ENCODE assay signal across 8 cellular contexts in the genomic region with DNA sequence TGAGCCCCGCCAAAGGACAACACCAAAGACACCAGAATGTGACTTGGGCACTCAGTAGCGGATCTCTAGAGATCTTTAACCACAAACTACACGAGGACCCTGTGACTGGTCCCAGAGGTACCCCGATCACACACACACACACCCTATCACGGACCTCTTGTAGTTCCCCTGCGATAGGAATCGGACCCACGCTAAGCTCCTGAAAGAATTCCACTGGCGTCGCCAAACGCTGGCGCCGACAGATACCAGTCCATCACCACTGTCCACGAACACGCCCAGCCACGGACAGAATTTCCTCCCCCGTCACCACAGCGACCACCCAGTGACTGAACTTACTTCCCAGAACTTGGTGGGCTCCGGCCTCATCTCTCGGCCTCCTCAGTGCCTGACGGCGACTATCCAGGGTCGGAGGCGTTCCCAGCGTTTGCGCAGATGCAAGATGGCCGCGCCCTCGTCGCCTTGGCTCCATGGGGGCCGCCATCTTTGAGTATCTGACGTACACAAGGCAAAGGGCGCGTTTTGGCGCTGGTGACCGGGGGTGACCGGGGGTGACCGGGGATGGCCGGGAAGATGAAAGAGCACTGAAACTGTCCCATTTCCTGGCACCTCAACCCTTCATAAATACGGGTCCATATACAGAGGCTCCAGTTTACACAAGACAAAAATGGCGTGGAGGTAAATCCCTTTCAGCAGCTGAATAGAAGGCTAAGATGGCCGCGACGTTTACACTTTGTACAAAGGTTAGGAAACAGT. TPM values are rescaled to one million over a fixed set of nuclear protein-coding genes. Genes with fewer than 3 reads are reported as not detected.
A peak's percentile ranks its signal among the peaks of the same experiment; 100 is the strongest.
DNase-seq lines count a peak whose midpoint lies in the region; ATAC-seq, FAIRE-seq and TF ChIP-seq lines count a peak whose summit lies in the region.

Gene ZNF615 (minus strand): TSS at position 407 of the 753 bp plus-strand sequence. CDS start 4,500 bp downstream, outside the sequence.

- peaks cover 22% of the 10 kb centered on the region for H3K36me3 Mint-ChIP-seq in natural killer cell
- H3K36me3 Mint-ChIP-seq in stimulated activated naive B cell treated with anti-CD40 and anti-IgM and Interleukin-4, amounts not matched to agents 10 μg/mL and 1 μg/mL and 100 μg/mL, for 72 hours: peaks cover 42 to 57% of the 10 kb centered on the region in 2 donors

- H3K4me1 Mint-ChIP-seq in natural killer cell: peaks cover 16 to 17% of the 10 kb centered on the region in 2 donors
- H3K4me1 Mint-ChIP-seq in stimulated activated naive B cell treated with anti-CD40 and anti-IgM and Interleukin-4, amounts not matched to agents 10 μg/mL and 1 μg/mL and 100 μg/mL, for 72 hours: peaks cover 7 to 10% of the 10 kb centered on the region in 2 donors

- peaks cover 0 to 4% of the 10 kb centered on the region in 2 donors for H3K9me3 Mint-ChIP-seq in natural killer cell
- peaks cover 14 to 20% of the 10 kb centered on the region in 2 donors for H3K9me3 Mint-ChIP-seq in stimulated activated naive B cell treated with anti-CD40 and anti-IgM and Interleukin-4, amounts not matched to agents 10 μg/mL and 1 μg/mL and 100 μg/mL, for 72 hours

- peak within 1 kb of the TSS; percentile 100 for H3K4me3 Mint-ChIP-seq in natural killer cell
- H3K4me3 Mint-ChIP-seq in stimulated activated naive B cell treated with anti-CD40 and anti-IgM and Interleukin-4, amounts not matched to agents 10 μg/mL and 1 μg/mL and 100 μg/mL, for 72 hours: peak within 1 kb of the TSS; percentile 89 to 98

- H3K27ac Mint-ChIP-seq in natural killer cell: peak within 1 kb of the TSS; percentile 97 to 100
- peak within 1 kb of the TSS; percentile 99 for H3K27ac Mint-ChIP-seq in stimulated activated naive B cell treated with anti-CD40 and anti-IgM and Interleukin-4, amounts not matched to agents 10 μg/mL and 1 μg/mL and 100 μg/mL, for 72 hours

- ATAC-seq in GM21381 (IDR thresholded peaks at IDR 0.05; ENCODE audit: unreplicated experiment) (peak; percentile 91), natural killer cell (peak; percentile 95 to 96 (median 95))
- ATAC-seq in stimulated activated naive B cell treated with anti-CD40 and anti-IgM and Interleukin-4, amounts not matched to agents 10 μg/mL and 1 μg/mL and 100 μg/mL, for 72 hours (replicated peaks): peak; percentile 92 to 98

- DNase-seq in Caki2 (ENCODE audit: low read depth): peak; percentile 85
- DNase-seq in HuH-7.5 (ENCODE audit: low spot score): peak; percentile 52
- DNase-seq in RCC 7860 (ENCODE audit: low spot score): peak; percentile 50
- peak; percentile 79 for DNase-seq in activated effector memory CD4-positive, alpha-beta T cell treated with Interleukin-2 at 50 U/mL for 16 hours
- peak; percentile 88 for DNase-seq in fibroblast of pulmonary artery (ENCODE audit: low read depth)
- DNase-seq in natural killer cell: peak; percentile 91
- DNase-seq in stimulated activated naive B cell treated with anti-CD40 and anti-IgM and Interleukin-4, amounts not matched to agents 10 μg/mL and 1 μg/mL and 100 μg/mL, for 72 hours: peak; percentile 86

- no peaks in the 10 kb centered on the region for H3K27me3 Mint-ChIP-seq in natural killer cell (ENCODE audit: low read depth in 2 of 2)
- H3K27me3 Mint-ChIP-seq in stimulated activated naive B cell treated with anti-CD40 and anti-IgM and Interleukin-4, amounts not matched to agents 10 μg/mL and 1 μg/mL and 100 μg/mL, for 72 hours: no peaks in the 10 kb centered on the region

- H3K4me3 ChIP-seq in fibroblast of pulmonary artery (replicated peaks; ENCODE audit: low read depth, low read length): peak within 1 kb of the TSS; percentile 99

- TF ChIP-seq CTCF in fibroblast of pulmonary artery (IDR thresholded peaks at IDR 0.05; ENCODE audit: low read length, missing control alignments): no peak
- no peak for TF ChIP-seq CTCF in natural killer cell (IDR thresholded peaks at IDR 0.05)

- no peak for FAIRE-seq in RCC 7860 (lab: Jason Lieb, UNC)

- in situ Hi-C loops in Caki2 (cut with HindIII; ENCODE audit: low pct_unique_long_range_greater_than_20kb, low sequenced_read_pairs): no loop called here

- intact Hi-C loops in natural killer cell (cut with micrococcal nuclease): loop anchor here (1.0 to 5.0 kb wide), 5 partner anchors 20 to 106 kb away; partner anchors contain the start of genes ZNF350, ZNF432, ZNF613 and ZNF614

RNA-seq across cellular contexts. Expression of gene ZNF615, which starts in this region (rescaled TPM):
- total RNA-seq in Caki2 (2014; rRNA removed; shearing (Covaris generic); ENCODE audit: low replicate concordance): 1.3 and 5.2 TPM in 2 replicates
- total RNA-seq in natural killer cell: 10 to 100 TPM; 15.4 to 26.3 (median 19.9) TPM

Comparison
In these comparisons a context has a peak if more than half of its experiments do, and no peak if none do; other contexts are left out.
1. Peak in every context shown above with its lines: DNase-seq, ATAC-seq and H3K4me3 ChIP-seq.